9 cellular contexts compared by ENCODE assay signal in the genomic region with DNA sequence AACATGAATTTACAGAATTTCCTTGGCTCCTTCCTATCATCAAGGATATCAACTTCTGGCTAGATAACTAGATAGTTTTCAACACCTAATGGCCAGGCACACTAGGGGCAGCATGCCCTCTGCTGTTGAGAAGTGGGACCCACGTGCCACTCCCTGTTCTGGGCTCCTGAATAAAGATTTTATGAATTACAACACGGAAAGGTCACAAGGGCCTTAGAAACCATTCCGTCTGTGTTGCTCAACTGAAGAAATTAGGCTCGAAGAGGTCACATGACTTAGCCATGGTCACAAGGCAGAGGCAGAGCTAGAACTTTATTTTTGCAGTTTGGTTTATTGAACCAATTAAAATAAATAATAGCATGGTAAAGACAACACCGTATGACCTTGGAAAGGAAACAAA. TPM values are rescaled to one million over a fixed set of nuclear protein-coding genes. Genes with fewer than 3 reads are reported as not detected.
DNase-seq lines count a peak whose midpoint lies in the region; ATAC-seq, FAIRE-seq and TF ChIP-seq lines count a peak whose summit lies in the region.
"Had no signal": no experiment of that assay in that cellular context is flagged by ENCODE, and none has a peak within 500 bp of the region (broad histone marks: within the 10 kb centered on the region; RNA-seq: fewer than 3 reads in every experiment).

No MANE protein-coding gene starts in this region.

- intact Hi-C loops in Right ventricle myocardium inferior (cut with DNase I), result loop anchor here (5.0 to 10.0 kb wide), 2 partner anchors 61 to 147 kb away; no protein-coding TSS in a partner anchor
- intact Hi-C loops in cardiac septum (cut with DNase I), result no loop called here

- DNase-seq in Right ventricle myocardium inferior (ENCODE audit: missing footprints) (peak; percentile 69), cardiac septum (ENCODE audit: low spot score) (no peak), LoVo (ENCODE audit: low spot score) (peak; percentile 27), SJSA1 (ENCODE audit: low read depth in 1 of 2, low spot score in 2 of 2) (peak; percentile 39 to 42), H1 (ENCODE audit: low read depth in 1 of 2, low spot score in 2 of 2) (peak in 1 of 2 experiments; percentile 15), lung (ENCODE audit: low spot score) (peak; percentile 52), NCI-H128 (lab: John Stamatoyannopoulos, UW; ENCODE audit: unreplicated experiment) (no peak)

- no peaks in the 10 kb centered on the region for H3K36me3 ChIP-seq in SJSA1
- no peaks in the 10 kb centered on the region for H3K36me3 ChIP-seq in H1 (ENCODE audit: control insufficient read depth in 2 of 4, insufficient read depth in 4 of 4, low read length in 3 of 4)
- no peaks in the 10 kb centered on the region for H3K36me3 ChIP-seq in lung (ENCODE audit: control insufficient read depth in 2 of 2, insufficient read depth in 2 of 2, low read length in 2 of 2)

- H3K4me1 ChIP-seq in SJSA1 (replicated peaks), result peaks cover 13% of the 10 kb centered on the region
- peaks cover 0 to 3% (median 0%) of the 10 kb centered on the region in 4 experiments; a peak in 1 of 7 replicates for H3K4me1 ChIP-seq in H1 (replicated peaks in 1 of 4; ENCODE audit: control insufficient read depth in 3 of 4, insufficient read depth in 4 of 4, low read length in 3 of 4)
- peaks cover 1 to 4% of the 10 kb centered on the region in 2 donors for H3K4me1 ChIP-seq in lung (ENCODE audit: control insufficient read depth in 2 of 2, insufficient read depth in 2 of 2, low read length in 2 of 2)

- H2BK120ac ChIP-seq in H1 (replicated peaks; ENCODE audit: low read depth, low read length), result no peak overlapping the region

- no peaks in the 10 kb centered on the region for H3K9me3 ChIP-seq in SJSA1 (replicated peaks)
- H3K9me3 ChIP-seq in H1 (ENCODE audit: insufficient read depth in 2 of 2, low read depth in 1 of 2, low read length in 1 of 2), result no peaks in the 10 kb centered on the region
- H3K9me3 ChIP-seq in lung (ENCODE audit: control insufficient read depth in 2 of 2, insufficient read depth in 1 of 2, low read length in 1 of 2), result no peaks in the 10 kb centered on the region

- TF ChIP-seq EP300 in H1 (IDR thresholded peaks at IDR 0.05; ENCODE audit: borderline replicate concordance in 1 of 2, low read depth in 2 of 2, low read length in 2 of 2), result no peak

- no peak overlapping the region for H3K18ac ChIP-seq in H1 (ENCODE audit: extremely low read depth, low read length)

- H3K14ac ChIP-seq in H1 (ENCODE audit: insufficient read length), result no peak overlapping the region

- no peak overlapping the region for H2BK5ac ChIP-seq in H1 (ENCODE audit: low read depth, low read length)

- H3K79me1 ChIP-seq in H1 (ENCODE audit: low read depth, low read length), result no peaks in the 10 kb centered on the region

- no peak overlapping the region for H2BK20ac ChIP-seq in H1 (ENCODE audit: low read length)

- H4K8ac ChIP-seq in H1 (ENCODE audit: extremely low read depth, insufficient read depth, low read length), result no peak overlapping the region

- peak; percentile 78 to 79 for TF ChIP-seq RAD21 in H1 (IDR thresholded peaks at IDR 0.05 in 1 of 2, conservative IDR thresholded peaks at IDR 0.05 in 1 of 2; ENCODE audit: low read depth in 2 of 2, low read length in 2 of 2)

- POLR2A ChIA-PET in H1 (lab: Charles Lee; ENCODE audit: partially characterized antibody), result no interaction called here

- CTCF ChIA-PET in H1 (lab: Charles Lee; ENCODE audit: partially characterized antibody), result interaction anchor here (0.9 to 6.8 kb wide), 6 partner anchors 23 to 169 kb away, joined by 3 to 82 read pairs (median 6); a partner anchor contains a TSS

- H3K56ac ChIP-seq in H1 (replicated peaks; ENCODE audit: insufficient read length, low read depth, low read length), result no peak overlapping the region

- H2AFZ ChIP-seq in H1 (ENCODE audit: low read length), result no peak overlapping the region

- H3K27me3 ChIP-seq in SJSA1 (replicated peaks), result no peaks in the 10 kb centered on the region
- no peaks in the 10 kb centered on the region for H3K27me3 ChIP-seq in H1 (replicated peaks in 1 of 4; ENCODE audit: control insufficient read depth in 3 of 4, extremely low read depth in 1 of 4, insufficient read depth in 3 of 4, low read length in 3 of 4)
- no peaks in the 10 kb centered on the region for H3K27me3 ChIP-seq in lung (ENCODE audit: control insufficient read depth, insufficient read depth)

- 49% methylated on average over 5 of the region's 5 CpGs; no CpG with 5 or more reads in 1 of the 2 experiments for WGBS in H1 (ENCODE audit: extremely low coverage in 1 of 2, insufficient coverage in 1 of 2, insufficient read length in 1 of 2, insufficient replicate concordance in 2 of 2, low coverage in 1 of 2, low lambda C conversion rate in 2 of 2, missing lambda C conversion rate in 1 of 2), 2 experiments
- 21 to 23% methylated on average over 5 of the region's 5 CpGs for WGBS in lung, 2 donors

- H3K4me3 ChIP-seq in SJSA1 (no peak overlapping the region), H1 (ENCODE audit: extremely low read depth in 1 of 4, insufficient read depth in 2 of 4, low read depth in 3 of 4, low read length in 4 of 4) (no peak overlapping the region), lung (no peak overlapping the region)

- H2AK5ac ChIP-seq in H1 (ENCODE audit: low read depth, low read length), result no peak overlapping the region

- H4K20me1 ChIP-seq in H1 (replicated peaks in 1 of 2; ENCODE audit: control insufficient read depth in 1 of 2, insufficient read depth in 2 of 2, low read length in 2 of 2), result peaks cover 0 to 2% of the 10 kb centered on the region in 2 experiments

- TF ChIP-seq CTCF in H1 (IDR thresholded peaks at IDR 0.05; ENCODE audit: control extremely low read depth in 1 of 3, insufficient read depth in 1 of 3, low read depth in 1 of 3, low read length in 3 of 3) (peak; percentile 76 to 83 (median 78)), lung (IDR thresholded peaks at IDR 0.05; ENCODE audit: control extremely low read depth, extremely low read depth) (no peak)

- H2BK12ac ChIP-seq in H1 (ENCODE audit: low read depth, low read length), result no peak overlapping the region

- peak; percentile 75 for FAIRE-seq in H1 (lab: Jason Lieb, UNC)
- FAIRE-seq: G401.6 had no signal

- H3K9ac ChIP-seq in H1 (replicated peaks in 1 of 4; ENCODE audit: extremely low read depth in 1 of 4, low read depth in 3 of 4, low read length in 3 of 4), result no peak overlapping the region

- H3K23me2 ChIP-seq in H1 (ENCODE audit: low read depth, low read length), result no peaks in the 10 kb centered on the region

- no peak overlapping the region for H4K91ac ChIP-seq in H1 (replicated peaks; ENCODE audit: insufficient read length, low read length)

- H3K27ac ChIP-seq in SJSA1 (no peak overlapping the region), H1 (ENCODE audit: low read depth, low read length) (no peak overlapping the region), lung (ENCODE audit: low read depth in 1 of 2, low read length in 1 of 2) (no peak overlapping the region)

- H2BK15ac ChIP-seq in H1 (ENCODE audit: low read length), result no peak overlapping the region

- peak; percentile 77 for ATAC-seq in Right ventricle myocardium inferior
- peak; percentile 73 for ATAC-seq in lung (ENCODE audit: insufficient read depth, low FRiP score)
- ATAC-seq in HG03378 (IDR thresholded peaks at IDR 0.05; ENCODE audit: unreplicated experiment), result no peak

- H3K23ac ChIP-seq in H1 (ENCODE audit: insufficient read length), result no peak overlapping the region

- no peak overlapping the region for H4K5ac ChIP-seq in H1 (ENCODE audit: insufficient read length, low read depth, low read length)

- no peak overlapping the region for H3K4me2 ChIP-seq in H1 (ENCODE audit: insufficient read depth in 1 of 2, low read depth in 2 of 2, low read length in 2 of 2)

- no peaks in the 10 kb centered on the region for H3K79me2 ChIP-seq in H1 (ENCODE audit: control insufficient read depth in 1 of 2, insufficient read depth in 2 of 2, low read length in 2 of 2)

- no peak for TF ChIP-seq POLR2A in H1 (IDR thresholded peaks at IDR 0.05; ENCODE audit: control extremely low read depth in 1 of 2, low read depth in 2 of 2, low read length in 2 of 2)

- no peak overlapping the region for H3K4ac ChIP-seq in H1 (replicated peaks; ENCODE audit: insufficient read length, low read depth, low read length)

RNA-seq across cellular contexts. Expression of a gene that starts 36.0 kb away (rescaled TPM):
- total RNA-seq in Right ventricle myocardium inferior (43.4 TPM), cardiac septum (52.3 TPM), lung (100 to 1,000 TPM in 1 of 2 donors, 10 to 100 TPM in 1; 47.3 to 126 TPM)
- 37.2 and 38.5 TPM in 2 replicates for total RNA-seq in SJSA1 (2014; rRNA removed; shearing (Covaris generic))
- total RNA-seq in H1 (2021; fragmentation: NEBNext Ultra II Directional; extraction: Animal tissue kit (Norgen Biotek cat#: 25700)), result 62.6 and 63.8 TPM in 2 replicates
- polyA plus RNA-seq in H1 (2011; rRNA removed) (44.2 and 84.4 TPM in 2 replicates), lung (10 to 100 TPM; 25.4 to 45.9 TPM)
- 61.6 TPM for polyA plus RNA-seq in H1 (2011; cell fraction: cytosol; rRNA removed)
- polyA plus RNA-seq in H1 (2011; cell fraction: nucleus; rRNA removed), result 24.4 TPM
- 53.0 to 122 TPM (median 59.7 TPM) in 4 replicates for polyA plus RNA-seq in H1 (2012, experiment 1 of 2)
- 34.4 TPM for polyA plus RNA-seq in H1 (2012, experiment 2 of 2)
- polyA plus RNA-seq in H1 (2013, experiment 1 of 2), result 90.8 TPM
- polyA plus RNA-seq in H1 (2013, experiment 2 of 2), result 95.5 TPM
- polyA minus RNA-seq in H1 (2011; rRNA and poly(A)+ RNA removed), result 45.8 and 58.1 TPM in 2 replicates
- polyA minus RNA-seq in H1 (2011; cell fraction: cytosol; rRNA and poly(A)+ RNA removed), result 43.3 TPM
- 26.4 TPM for polyA minus RNA-seq in H1 (2011; cell fraction: nucleus; rRNA and poly(A)+ RNA removed)

RNA-seq across cellular contexts. Expression of a gene that starts 37.3 kb away (rescaled TPM):
- 0.95 TPM for total RNA-seq in Right ventricle myocardium inferior
- 0.22 TPM for total RNA-seq in cardiac septum
- total RNA-seq in SJSA1 (2014; rRNA removed; shearing (Covaris generic)), result 4.8 and 10.3 TPM in 2 replicates
- total RNA-seq in H1 (2021; fragmentation: NEBNext Ultra II Directional; extraction: Animal tissue kit (Norgen Biotek cat#: 25700)), result 24.0 and 25.7 TPM in 2 replicates
- 6.2 and 11.6 TPM in 2 replicates for polyA plus RNA-seq in H1 (2011; rRNA removed)
- polyA plus RNA-seq in H1 (2011; cell fraction: cytosol; rRNA removed), result 11.2 TPM
- polyA plus RNA-seq in H1 (2011; cell fraction: nucleus; rRNA removed), result 13.7 TPM
- 13.0 to 25.1 TPM (median 22.2 TPM) in 4 replicates for polyA plus RNA-seq in H1 (2012, experiment 1 of 2)
- 1.9 TPM for polyA plus RNA-seq in H1 (2012, experiment 2 of 2)
- polyA plus RNA-seq in H1 (2013, experiment 1 of 2), result 18.6 TPM
- polyA plus RNA-seq in H1 (2013, experiment 2 of 2), result 18.7 TPM
- 38.5 and 40.0 TPM in 2 replicates for polyA minus RNA-seq in H1 (2011; rRNA and poly(A)+ RNA removed)
- 11.2 TPM for polyA minus RNA-seq in H1 (2011; cell fraction: cytosol; rRNA and poly(A)+ RNA removed)
- polyA minus RNA-seq in H1 (2011; cell fraction: nucleus; rRNA and poly(A)+ RNA removed), result 51.0 TPM
- 1 to 10 TPM; 2.1 to 2.8 TPM for total RNA-seq in lung
- under 1 TPM; 0.71 to 0.78 TPM for polyA plus RNA-seq in lung

Comparison
In these comparisons a context has a peak if more than half of its experiments do, and no peak if none do; other contexts are left out.
1. DNase-seq: peak in Right ventricle myocardium inferior (single experiment), LoVo (single experiment), SJSA1 (2 of 2) and lung (single experiment); none in cardiac septum (single experiment) and NCI-H128 (single experiment).